ENCODE assay signal across 8 cellular contexts in genomic region chr9:131273791-131274673, GRCh38. TPM values are rescaled to one million over a fixed set of nuclear protein-coding genes. Genes with fewer than 3 reads are reported as not detected.
DNase-seq lines count a peak whose midpoint lies in the region; ATAC-seq and TF ChIP-seq lines count a peak whose summit lies in the region.

No MANE protein-coding gene starts in this region.

- peaks cover 20% of the 10 kb centered on the region for H3K4me1 Mint-ChIP-seq in activated T-helper 17 cell treated with anti-CD3 and anti-CD28 coated beads, Interleukin-2, amount 50 U/mL, for 72 hours

- 66 to 82% methylated on average over 14 of the region's 14 CpGs for WGBS in lower leg skin, 2 donors
- WGBS in urinary bladder: 73% methylated on average over 14 of the region's 14 CpGs

- H3K4me1 ChIP-seq in urinary bladder (ENCODE audit: insufficient read depth): no peaks in the 10 kb centered on the region

- no peaks in the 10 kb centered on the region for H3K36me3 ChIP-seq in urinary bladder (ENCODE audit: insufficient read depth)

- no peaks in the 10 kb centered on the region for H3K27me3 Mint-ChIP-seq in activated T-helper 17 cell treated with anti-CD3 and anti-CD28 coated beads, Interleukin-2, amount 50 U/mL, for 72 hours

- no peak for TF ChIP-seq POLR2A in lower leg skin (IDR thresholded peaks at IDR 0.05)

- no peak for ATAC-seq in Right ventricle myocardium inferior
- ATAC-seq in activated T-helper 17 cell treated with anti-CD3 and anti-CD28 coated beads, Interleukin-2, amount 50 U/mL, for 72 hours (replicated peaks): peak; percentile 3
- no peak for ATAC-seq in HG02870 (IDR thresholded peaks at IDR 0.05; ENCODE audit: unreplicated experiment)
- no peak for ATAC-seq in GM19463 (IDR thresholded peaks at IDR 0.05; ENCODE audit: unreplicated experiment)

- peak overlapping the region; percentile 94 for H3K4me3 Mint-ChIP-seq in activated T-helper 17 cell treated with anti-CD3 and anti-CD28 coated beads, Interleukin-2, amount 50 U/mL, for 72 hours

- intact Hi-C loops in Right ventricle myocardium inferior (cut with DNase I): loop anchor here (2.0 kb wide), 2 partner anchors 35 to 95 kb away; no protein-coding TSS in a partner anchor
- intact Hi-C loops in cardiac septum (cut with DNase I): loop anchor here (2.0 to 10.0 kb wide), 3 partner anchors 37 to 121 kb away; partner anchors contain the start of gene PRRC2B
- intact Hi-C loops in lower leg skin (cut with DNase I; ENCODE audit: low total_unique reads): no loop called here

- no peak overlapping the region for H3K27ac ChIP-seq in urinary bladder (ENCODE audit: low read depth)

- TF ChIP-seq CTCF in lower leg skin (IDR thresholded peaks at IDR 0.05): no peak

- H3K36me3 Mint-ChIP-seq in activated T-helper 17 cell treated with anti-CD3 and anti-CD28 coated beads, Interleukin-2, amount 50 U/mL, for 72 hours (ENCODE audit: low read depth): peaks cover 65% of the 10 kb centered on the region

- H3K9me3 Mint-ChIP-seq in activated T-helper 17 cell treated with anti-CD3 and anti-CD28 coated beads, Interleukin-2, amount 50 U/mL, for 72 hours: no peaks in the 10 kb centered on the region

- H3K4me3 ChIP-seq in lower leg skin (ENCODE audit: low read depth, poor library complexity, severe bottlenecking): peak overlapping the region; percentile 19
- peak overlapping the region; percentile 74 for H3K4me3 ChIP-seq in urinary bladder (ENCODE audit: low read depth, low read length)

- H3K27ac Mint-ChIP-seq in activated T-helper 17 cell treated with anti-CD3 and anti-CD28 coated beads, Interleukin-2, amount 50 U/mL, for 72 hours: peak overlapping the region; percentile 93

- DNase-seq in Right ventricle myocardium inferior (ENCODE audit: missing footprints): peak; percentile 74
- DNase-seq in cardiac septum (ENCODE audit: low spot score): no peak
- no peak for DNase-seq in lower leg skin (ENCODE audit: low spot score in 2 of 2)
- no peak for DNase-seq in NCI-H1417 treated with DMSO at 0.1 percent for 48 hours (lab: John Stamatoyannopoulos, UW)

RNA-seq across cellular contexts. Expression of gene FAM78A, which starts 2.3 kb away (rescaled TPM):
- total RNA-seq in Right ventricle myocardium inferior: 62.9 TPM
- 27.2 TPM for total RNA-seq in cardiac septum
- total RNA-seq in activated T-helper 17 cell treated with anti-CD3 and anti-CD28 coated beads, Interleukin-2, amount 50 U/mL, for 72 hours: 10 to 100 TPM; 29.1 to 50.2 TPM
- 1 to 10 TPM in 2 of 4 donors, under 1 TPM in 2; 0.55 to 1.7 (median 1.2) TPM for total RNA-seq in lower leg skin
- 3.1 TPM for total RNA-seq in urinary bladder
- polyA plus RNA-seq in urinary bladder: 1.9 TPM

RNA-seq across cellular contexts. Expression of gene PLPP7, which starts 15.5 kb away (rescaled TPM):
- total RNA-seq in Right ventricle myocardium inferior: 107 TPM
- total RNA-seq in cardiac septum: 78.7 TPM
- not detected for total RNA-seq in activated T-helper 17 cell treated with anti-CD3 and anti-CD28 coated beads, Interleukin-2, amount 50 U/mL, for 72 hours
- 1 to 10 TPM in 2 of 4 donors, under 1 TPM in 1, not detected in 1; 0.27 to 2.6 (median 1.1) TPM for total RNA-seq in lower leg skin
- 4.1 TPM for total RNA-seq in urinary bladder
- 11.0 TPM for polyA plus RNA-seq in urinary bladder

Comparison
In these comparisons a context has a peak if more than half of its experiments do, and no peak if none do; other contexts are left out.
1. RNA of gene PLPP7, which starts 15.5 kb away (total RNA-seq): 107 TPM in Right ventricle myocardium inferior (single experiment) and 78.7 TPM in cardiac septum (single experiment); 4.1 TPM in urinary bladder (single experiment), 0.27 to 2.6 TPM in lower leg skin and not detected in activated T-helper 17 cell treated with anti-CD3 and anti-CD28 coated beads, Interleukin-2, amount 50 U/mL, for 72 hours; every median in the first group is over 10 times any median in the second.